26 cellular contexts compared by ENCODE assay signal in genomic region chr1:243420369-243420768, GRCh38.
DNase-seq lines count a peak whose midpoint lies in the region; ATAC-seq, FAIRE-seq and TF ChIP-seq lines count a peak whose summit lies in the region.
"Had no signal": no experiment of that assay in that cellular context is flagged by ENCODE, and none has a peak within 500 bp of the region (broad histone marks: within the 10 kb centered on the region; RNA-seq: fewer than 3 reads in every experiment).

No MANE protein-coding gene starts in this region.

- intact Hi-C loops in activated CD4-positive, alpha-beta T cell treated with anti-CD3 and anti-CD28 coated beads for 36 hours (cut with DNase I, micrococcal nuclease) = loop anchor here (2.0 to 5.0 kb wide), 3 partner anchors 176 to 430 kb away; partner anchors contain the start of gene AKT3 (in 1 of the 2)
- intact Hi-C loops in PC-3 (cut with micrococcal nuclease) = loop anchor here (5.0 kb wide), 1 partner anchor 327 kb away; no protein-coding TSS in a partner anchor

- no peak overlapping the region for H2BK15ac ChIP-seq in mesenchymal stem cell (ENCODE audit: low read depth, poor library complexity, severe bottlenecking)

- H3F3A ChIP-seq in PC-3 (ENCODE audit: low read length, unreplicated experiment) = no peaks in the 10 kb centered on the region

- H3K27ac Mint-ChIP-seq in activated CD4-positive, alpha-beta T cell treated with anti-CD3 and anti-CD28 coated beads for 36 hours = peak overlapping the region; percentile 42
- no peak overlapping the region for H3K27ac Mint-ChIP-seq in stimulated activated memory B cell treated with anti-CD40 and anti-IgM and Interleukin-4, amounts not matched to agents 10 μg/mL and 1 μg/mL and 100 μg/mL, for 72 hours
- H3K27ac Mint-ChIP-seq: mesothelial cell of epicardium, type B pancreatic cell had no signal

- no peak overlapping the region for H3K27ac ChIP-seq in PC-3 (ENCODE audit: low read length)
- H3K27ac ChIP-seq in mesenchymal stem cell (ENCODE audit: low read length, poor library complexity, severe bottlenecking) = no peak overlapping the region

- H3K9me3 ChIP-seq in PC-3 (ENCODE audit: low read length) = no peaks in the 10 kb centered on the region
- no peaks in the 10 kb centered on the region for H3K9me3 ChIP-seq in mesenchymal stem cell (ENCODE audit: control insufficient read depth, low read length)
- H3K9me3 ChIP-seq: heart left ventricle had no signal

- H3K27me3 ChIP-seq in PC-3 (ENCODE audit: low read length) (no peaks in the 10 kb centered on the region), mesenchymal stem cell (ENCODE audit: control insufficient read depth in 1 of 2, insufficient read depth in 1 of 2, low read length in 2 of 2) (no peaks in the 10 kb centered on the region)
- H3K27me3 ChIP-seq: heart left ventricle had no signal

- H3K9ac ChIP-seq in PC-3 (ENCODE audit: low read length) (no peak overlapping the region), mesenchymal stem cell (ENCODE audit: low read length) (peak overlapping the region; percentile 60)

- H2BK120ac ChIP-seq in mesenchymal stem cell (ENCODE audit: low read depth, low read length) = no peak overlapping the region

- WGBS in mesenchymal stem cell = no CpG with 5 or more reads among the region's 4 CpGs

- FAIRE-seq in D721Med (lab: Jason Lieb, UNC) = peak; percentile 63

- H3K79me2 ChIP-seq in PC-3 (ENCODE audit: low read length) = no peaks in the 10 kb centered on the region

- H4K91ac ChIP-seq in mesenchymal stem cell (ENCODE audit: low read length) = no peak overlapping the region

- no peak overlapping the region for H2BK12ac ChIP-seq in mesenchymal stem cell (ENCODE audit: low read length in 2 of 2)

- no TSS peak for BruUV-seq in PC-3 (replicated peaks; lab: Mats Ljungman, UMichigan)

- no peak for ATAC-seq in activated CD4-positive, alpha-beta T cell treated with anti-CD3 and anti-CD28 coated beads for 36 hours
- no peak for ATAC-seq in PC-3
- no peak for ATAC-seq in stimulated activated memory B cell treated with anti-CD40 and anti-IgM and Interleukin-4, amounts not matched to agents 10 μg/mL and 1 μg/mL and 100 μg/mL, for 72 hours
- no peak for ATAC-seq in GM18520 (IDR thresholded peaks at IDR 0.05; ENCODE audit: unreplicated experiment)
- ATAC-seq: heart left ventricle; left cardiac atrium; naive thymus-derived CD8-positive, alpha-beta T cell; Right ventricle myocardium inferior; stimulated activated naive CD8-positive, alpha-beta T cell treated with anti-CD3 and anti-CD28 coated beads, Interleukin-15, amount 100 ng/mL, for 72 hours had no signal

- H3K79me1 ChIP-seq in mesenchymal stem cell (replicated peaks; ENCODE audit: low read length, poor library complexity, severe bottlenecking) = peaks cover 6% of the 10 kb centered on the region

- POLR2A ChIA-PET in activated CD4-positive, alpha-beta T cell treated with anti-CD3 and anti-CD28 coated beads for 36 hours (lab: Charles Lee) = no interaction called here
- POLR2A ChIA-PET in PC-3 (lab: Charles Lee; ENCODE audit: unreplicated experiment) = no interaction called here

- peak overlapping the region; percentile 82; the same call in 1 of the 2 replicates for H2AFZ ChIP-seq in PC-3 (ENCODE audit: low read length)
- H2AFZ ChIP-seq in mesenchymal stem cell (ENCODE audit: low read depth, low read length) = no peak overlapping the region

- H3K18ac ChIP-seq in mesenchymal stem cell (ENCODE audit: low read depth in 1 of 2, low read length in 2 of 2) = no peak overlapping the region

- H2AK5ac ChIP-seq in mesenchymal stem cell (ENCODE audit: low read length, severe bottlenecking) = no peak overlapping the region

- DNase-seq in activated CD4-positive, alpha-beta T cell treated with anti-CD3 and anti-CD28 coated beads for 36 hours = no peak
- no peak for DNase-seq in activated CD4-positive, alpha-beta T cell treated with anti-CD3 and anti-CD28 coated beads for 48 hours
- DNase-seq in D721Med (ENCODE audit: insufficient read length, low spot score) (no peak), PC-3 (no peak), mesenchymal stem cell (no peak), GM19240 (ENCODE audit: insufficient read length, low spot score) (no peak)
- DNase-seq: activated CD8-positive, alpha-beta memory T cell treated with anti-CD3 and anti-CD28 coated beads, Interleukin-2, amount 50 U/mL, for 48 hours; activated effector memory CD4-positive, alpha-beta T cell treated with anti-CD3 and anti-CD28 coated beads, Interleukin-2, amount 50 U/mL, for 16 hours; C1 segment of cervical spinal cord; dermis blood vessel endothelial cell; GDM1; HCEC 1CT; heart left ventricle; left cardiac atrium; naive thymus-derived CD8-positive, alpha-beta T cell; NCI-H1048; NCI-H2029; NCI-H2227 treated with DMSO at 0.1 percent for 48 hours; NCI-H774; OCI-M1; stimulated activated naive CD8-positive, alpha-beta T cell treated with anti-CD3 and anti-CD28 coated beads, Interleukin-15, amount 100 ng/mL, for 72 hours had no signal

- no peaks in the 10 kb centered on the region for H4K20me1 ChIP-seq in PC-3 (ENCODE audit: low read length)

- H3K4me1 ChIP-seq in PC-3 (ENCODE audit: insufficient read depth, low read length) = peaks cover 20% of the 10 kb centered on the region
- H3K4me1 ChIP-seq in mesenchymal stem cell (ENCODE audit: control insufficient read depth, insufficient read depth, low read depth, low read length) = peaks cover 4% of the 10 kb centered on the region

- no peaks in the 10 kb centered on the region for H3K9me3 Mint-ChIP-seq in activated CD4-positive, alpha-beta T cell treated with anti-CD3 and anti-CD28 coated beads for 36 hours (ENCODE audit: low read depth)
- no peaks in the 10 kb centered on the region for H3K9me3 Mint-ChIP-seq in stimulated activated memory B cell treated with anti-CD40 and anti-IgM and Interleukin-4, amounts not matched to agents 10 μg/mL and 1 μg/mL and 100 μg/mL, for 72 hours
- H3K9me3 Mint-ChIP-seq: mesothelial cell of epicardium; naive thymus-derived CD8-positive, alpha-beta T cell; stimulated activated naive CD8-positive, alpha-beta T cell treated with anti-CD3 and anti-CD28 coated beads, Interleukin-15, amount 100 ng/mL, for 72 hours; type B pancreatic cell had no signal

- no peaks in the 10 kb centered on the region for H3K9me2 ChIP-seq in PC-3 (replicated peaks; ENCODE audit: low read length)

- H2BK5ac ChIP-seq in mesenchymal stem cell (ENCODE audit: low read depth, low read length, poor library complexity, severe bottlenecking) = no peak overlapping the region

- TF ChIP-seq CTCF in D721Med (IDR thresholded peaks at IDR 0.05; ENCODE audit: insufficient read depth, missing control alignments) = no peak
- TF ChIP-seq CTCF in PC-3 (conservative IDR thresholded peaks at IDR 0.05; ENCODE audit: low read depth, low read length) = no peak

- H3K4me3 Mint-ChIP-seq in activated CD4-positive, alpha-beta T cell treated with anti-CD3 and anti-CD28 coated beads for 36 hours = no peak overlapping the region
- no peak overlapping the region for H3K4me3 Mint-ChIP-seq in stimulated activated memory B cell treated with anti-CD40 and anti-IgM and Interleukin-4, amounts not matched to agents 10 μg/mL and 1 μg/mL and 100 μg/mL, for 72 hours
- H3K4me3 Mint-ChIP-seq: mesothelial cell of epicardium, type B pancreatic cell had no signal

- CTCF ChIA-PET in activated CD4-positive, alpha-beta T cell treated with anti-CD3 and anti-CD28 coated beads for 36 hours (lab: Charles Lee) = no interaction called here
- CTCF ChIA-PET in PC-3 (lab: Charles Lee) = no interaction called here

- H3K14ac ChIP-seq in mesenchymal stem cell (ENCODE audit: low read length in 2 of 2) = no peak overlapping the region

- no peak overlapping the region for H3K23ac ChIP-seq in mesenchymal stem cell (ENCODE audit: low read length in 2 of 2)

- no peaks in the 10 kb centered on the region for H3K27me3 Mint-ChIP-seq in activated CD4-positive, alpha-beta T cell treated with anti-CD3 and anti-CD28 coated beads for 36 hours
- no peaks in the 10 kb centered on the region for H3K27me3 Mint-ChIP-seq in stimulated activated memory B cell treated with anti-CD40 and anti-IgM and Interleukin-4, amounts not matched to agents 10 μg/mL and 1 μg/mL and 100 μg/mL, for 72 hours
- H3K27me3 Mint-ChIP-seq: naive thymus-derived CD8-positive, alpha-beta T cell; stimulated activated naive CD8-positive, alpha-beta T cell treated with anti-CD3 and anti-CD28 coated beads, Interleukin-15, amount 100 ng/mL, for 72 hours; type B pancreatic cell had no signal

- H3K36me3 ChIP-seq in PC-3 (ENCODE audit: low read depth, low read length) = no peaks in the 10 kb centered on the region
- peaks cover 4 to 66% of the 10 kb centered on the region in 2 experiments for H3K36me3 ChIP-seq in mesenchymal stem cell (ENCODE audit: control insufficient read depth in 1 of 2, insufficient read depth in 2 of 2, low read depth in 1 of 2, low read length in 2 of 2)

- no peak overlapping the region for H3K4me2 ChIP-seq in PC-3 (ENCODE audit: low read length)
- H3K4me2 ChIP-seq in mesenchymal stem cell (ENCODE audit: low read length, poor library complexity, severe bottlenecking) = no peak overlapping the region

- peaks cover 39% of the 10 kb centered on the region for H3K4me1 Mint-ChIP-seq in activated CD4-positive, alpha-beta T cell treated with anti-CD3 and anti-CD28 coated beads for 36 hours
- H3K4me1 Mint-ChIP-seq in stimulated activated memory B cell treated with anti-CD40 and anti-IgM and Interleukin-4, amounts not matched to agents 10 μg/mL and 1 μg/mL and 100 μg/mL, for 72 hours = peaks cover 11% of the 10 kb centered on the region

- no peak overlapping the region for H3K4ac ChIP-seq in mesenchymal stem cell (ENCODE audit: low read depth in 1 of 2, low read length in 2 of 2)

- peaks cover 5% of the 10 kb centered on the region for H3K36me3 Mint-ChIP-seq in activated CD4-positive, alpha-beta T cell treated with anti-CD3 and anti-CD28 coated beads for 36 hours (ENCODE audit: low read depth)
- peaks cover 35% of the 10 kb centered on the region for H3K36me3 Mint-ChIP-seq in stimulated activated memory B cell treated with anti-CD40 and anti-IgM and Interleukin-4, amounts not matched to agents 10 μg/mL and 1 μg/mL and 100 μg/mL, for 72 hours

- H3K4me3 ChIP-seq in PC-3 (ENCODE audit: low read length) (no peak overlapping the region), mesenchymal stem cell (ENCODE audit: insufficient read depth in 1 of 2, low read depth in 1 of 2, low read length in 2 of 2) (no peak overlapping the region)
- H3K4me3 ChIP-seq: heart left ventricle had no signal

- H4K8ac ChIP-seq in mesenchymal stem cell (ENCODE audit: low read length) = no peak overlapping the region
